ENCODE assay signal across 8 cellular contexts in genomic region chr18:46098616-46098933, GRCh38. TPM values are rescaled to one million over a fixed set of nuclear protein-coding genes. Genes with fewer than 3 reads are reported as not detected.
A peak's percentile ranks its signal among the peaks of the same experiment; 100 is the strongest.
DNase-seq lines count a peak whose midpoint lies in the region; ATAC-seq and TF ChIP-seq lines count a peak whose summit lies in the region.

No MANE protein-coding gene starts in this region.

- peak overlapping the region; percentile 86 to 93 (median 92) for H3K27ac ChIP-seq in thyroid gland

- POLR2A ChIA-PET in activated CD4-positive, alpha-beta T cell treated with anti-CD3 and anti-CD28 coated beads, Interleukin-2, amount 10 ng/mL, durations not matched to agents 7 days and 5 days (lab: Charles Lee) = no interaction called here

- WGBS in thyroid gland, 2 donors = 12 to 17% methylated on average over 15 to 16 of the region's 16 CpGs

- H3K36me3 Mint-ChIP-seq in activated CD4-positive, alpha-beta T cell treated with anti-CD3 and anti-CD28 coated beads, Interleukin-2, amount 10 ng/mL, durations not matched to agents 7 days and 5 days (ENCODE audit: low read depth) = peaks cover 25% of the 10 kb centered on the region
- H3K36me3 Mint-ChIP-seq in activated T-helper 2 cell treated with anti-CD3 and anti-CD28 coated beads, Interferon-gamma antibody, Interleukin-2, Interleukin-4, amounts not matched to agents 10 μg/mL and 5 μg/mL and 100 μg/mL, durations not matched to agents 14 hours and 24 hours and 36 hours (ENCODE audit: low read depth) = peaks cover 35% of the 10 kb centered on the region

- no peak for ATAC-seq in HG03521 (IDR thresholded peaks at IDR 0.05; ENCODE audit: unreplicated experiment)
- no peak for ATAC-seq in HG03439 (IDR thresholded peaks at IDR 0.05; ENCODE audit: unreplicated experiment)

- CTCF ChIA-PET in activated CD4-positive, alpha-beta T cell treated with anti-CD3 and anti-CD28 coated beads, Interleukin-2, amount 10 ng/mL, durations not matched to agents 7 days and 5 days (lab: Charles Lee) = interaction anchor here (0.5 to 1.7 kb wide), 5 partner anchors 9 to 75 kb away, joined by 3 to 5 read pairs (median 4); a partner anchor contains a TSS

- DNase-seq in activated CD4-positive, alpha-beta T cell treated with anti-CD3 and anti-CD28 coated beads, Interleukin-2, amount 10 ng/mL, durations not matched to agents 7 days and 5 days = no peak
- no peak for DNase-seq in activated CD4-positive, alpha-beta T cell treated with anti-CD3 and anti-CD28 coated beads for 48 hours
- DNase-seq in activated T-helper 2 cell treated with anti-CD3 and anti-CD28 coated beads, Interferon-gamma antibody, Interleukin-2, Interleukin-4, amounts not matched to agents 10 μg/mL and 5 μg/mL and 100 μg/mL, durations not matched to agents 14 hours and 24 hours and 36 hours (ENCODE audit: low spot score) = no peak
- DNase-seq in kidney epithelial cell (ENCODE audit: low read depth) (no peak), thyroid gland (no peak), glomerular visceral epithelial cell (ENCODE audit: extremely low spot score) (no peak)

- H3K4me3 Mint-ChIP-seq in activated CD4-positive, alpha-beta T cell treated with anti-CD3 and anti-CD28 coated beads, Interleukin-2, amount 10 ng/mL, durations not matched to agents 7 days and 5 days = peak overlapping the region; percentile 98
- H3K4me3 Mint-ChIP-seq in activated T-helper 2 cell treated with anti-CD3 and anti-CD28 coated beads, Interferon-gamma antibody, Interleukin-2, Interleukin-4, amounts not matched to agents 10 μg/mL and 5 μg/mL and 100 μg/mL, durations not matched to agents 14 hours and 24 hours and 36 hours (ENCODE audit: low read depth) = peak overlapping the region; percentile 97

- no peaks in the 10 kb centered on the region for H3K27me3 Mint-ChIP-seq in activated CD4-positive, alpha-beta T cell treated with anti-CD3 and anti-CD28 coated beads, Interleukin-2, amount 10 ng/mL, durations not matched to agents 7 days and 5 days
- no peaks in the 10 kb centered on the region for H3K27me3 Mint-ChIP-seq in activated T-helper 2 cell treated with anti-CD3 and anti-CD28 coated beads, Interferon-gamma antibody, Interleukin-2, Interleukin-4, amounts not matched to agents 10 μg/mL and 5 μg/mL and 100 μg/mL, durations not matched to agents 14 hours and 24 hours and 36 hours (ENCODE audit: low read depth)

- H3K27me3 ChIP-seq in kidney epithelial cell (ENCODE audit: control insufficient read depth, insufficient read depth, low read length) (no peaks in the 10 kb centered on the region), thyroid gland (no peaks in the 10 kb centered on the region)

- TF ChIP-seq CTCF in kidney epithelial cell (IDR thresholded peaks at IDR 0.05; ENCODE audit: insufficient read depth, low read length, poor library complexity, severe bottlenecking) (no peak), thyroid gland (IDR thresholded peaks at IDR 0.05) (no peak)

- H3K27ac Mint-ChIP-seq in activated CD4-positive, alpha-beta T cell treated with anti-CD3 and anti-CD28 coated beads, Interleukin-2, amount 10 ng/mL, durations not matched to agents 7 days and 5 days = peak overlapping the region; percentile 98
- peak overlapping the region; percentile 96 for H3K27ac Mint-ChIP-seq in activated T-helper 2 cell treated with anti-CD3 and anti-CD28 coated beads, Interferon-gamma antibody, Interleukin-2, Interleukin-4, amounts not matched to agents 10 μg/mL and 5 μg/mL and 100 μg/mL, durations not matched to agents 14 hours and 24 hours and 36 hours

- intact Hi-C loops in activated T-helper 2 cell treated with anti-CD3 and anti-CD28 coated beads, Interferon-gamma antibody, Interleukin-2, Interleukin-4, amounts not matched to agents 10 μg/mL and 5 μg/mL and 100 μg/mL, durations not matched to agents 14 hours and 24 hours and 36 hours (cut with micrococcal nuclease) = no loop called here
- intact Hi-C loops in thyroid gland (cut with DNase I) = no loop called here

- H3K4me1 Mint-ChIP-seq in activated CD4-positive, alpha-beta T cell treated with anti-CD3 and anti-CD28 coated beads, Interleukin-2, amount 10 ng/mL, durations not matched to agents 7 days and 5 days = peaks cover 33% of the 10 kb centered on the region
- H3K4me1 Mint-ChIP-seq in activated T-helper 2 cell treated with anti-CD3 and anti-CD28 coated beads, Interferon-gamma antibody, Interleukin-2, Interleukin-4, amounts not matched to agents 10 μg/mL and 5 μg/mL and 100 μg/mL, durations not matched to agents 14 hours and 24 hours and 36 hours (ENCODE audit: low read depth) = peaks cover 17% of the 10 kb centered on the region

- no peaks in the 10 kb centered on the region for H3K9me3 ChIP-seq in thyroid gland

- no peak for TF ChIP-seq POLR2A in thyroid gland (IDR thresholded peaks at IDR 0.05)

- peaks cover 14 to 27% of the 10 kb centered on the region in 2 donors for H3K4me1 ChIP-seq in thyroid gland

- H3K4me3 ChIP-seq in kidney epithelial cell (ENCODE audit: low read depth, low read length) (peak overlapping the region; percentile 87), thyroid gland (replicated peaks in 1 of 3) (peak overlapping the region in 2 of 3 donors; percentile 80 to 92)

- H3K9me3 Mint-ChIP-seq in activated CD4-positive, alpha-beta T cell treated with anti-CD3 and anti-CD28 coated beads, Interleukin-2, amount 10 ng/mL, durations not matched to agents 7 days and 5 days = no peaks in the 10 kb centered on the region
- no peaks in the 10 kb centered on the region for H3K9me3 Mint-ChIP-seq in activated T-helper 2 cell treated with anti-CD3 and anti-CD28 coated beads, Interferon-gamma antibody, Interleukin-2, Interleukin-4, amounts not matched to agents 10 μg/mL and 5 μg/mL and 100 μg/mL, durations not matched to agents 14 hours and 24 hours and 36 hours

- no peaks in the 10 kb centered on the region for H3K36me3 ChIP-seq in kidney epithelial cell (ENCODE audit: control insufficient read depth, insufficient read depth, low read length)
- peaks cover 4 to 9% of the 10 kb centered on the region in 2 donors for H3K36me3 ChIP-seq in thyroid gland

RNA-seq across cellular contexts. Expression of gene ATP5F1A, which starts 0.5 kb away (rescaled TPM):
- 100 to 1,000 TPM; 333 to 349 TPM for total RNA-seq in activated CD4-positive, alpha-beta T cell treated with anti-CD3 and anti-CD28 coated beads, Interleukin-2, amount 10 ng/mL, durations not matched to agents 7 days and 5 days
- 441 and 445 TPM in 2 replicates for total RNA-seq in activated T-helper 2 cell treated with anti-CD3 and anti-CD28 coated beads, Interferon-gamma antibody, Interleukin-2, Interleukin-4, amounts not matched to agents 10 μg/mL and 5 μg/mL and 100 μg/mL, durations not matched to agents 14 hours and 24 hours and 36 hours
- 360 and 364 TPM in 2 replicates for total RNA-seq in kidney epithelial cell
- 100 to 1,000 TPM; 366 to 865 (median 581) TPM for total RNA-seq in thyroid gland

RNA-seq across cellular contexts. Expression of gene HAUS1, which starts 5.6 kb away (rescaled TPM):
- 10 to 100 TPM; 57.9 to 58.5 TPM for total RNA-seq in activated CD4-positive, alpha-beta T cell treated with anti-CD3 and anti-CD28 coated beads, Interleukin-2, amount 10 ng/mL, durations not matched to agents 7 days and 5 days
- total RNA-seq in activated T-helper 2 cell treated with anti-CD3 and anti-CD28 coated beads, Interferon-gamma antibody, Interleukin-2, Interleukin-4, amounts not matched to agents 10 μg/mL and 5 μg/mL and 100 μg/mL, durations not matched to agents 14 hours and 24 hours and 36 hours = 52.3 and 58.1 TPM in 2 replicates
- 28.8 and 36.3 TPM in 2 replicates for total RNA-seq in kidney epithelial cell
- 10 to 100 TPM; 15.6 to 32.2 (median 20.0) TPM for total RNA-seq in thyroid gland

RNA-seq across cellular contexts. Expression of gene PSTPIP2, which starts 26.5 kb away (rescaled TPM):
- 1 to 10 TPM; 9.4 to 9.7 TPM for total RNA-seq in activated CD4-positive, alpha-beta T cell treated with anti-CD3 and anti-CD28 coated beads, Interleukin-2, amount 10 ng/mL, durations not matched to agents 7 days and 5 days
- 36.8 and 39.0 TPM in 2 replicates for total RNA-seq in activated T-helper 2 cell treated with anti-CD3 and anti-CD28 coated beads, Interferon-gamma antibody, Interleukin-2, Interleukin-4, amounts not matched to agents 10 μg/mL and 5 μg/mL and 100 μg/mL, durations not matched to agents 14 hours and 24 hours and 36 hours
- total RNA-seq in kidney epithelial cell (11.2 and 14.2 TPM in 2 replicates), thyroid gland (1 to 10 TPM; 1.9 to 4.3 (median 2.9) TPM)
